9 cellular contexts compared by ENCODE assay signal in the genomic region with DNA sequence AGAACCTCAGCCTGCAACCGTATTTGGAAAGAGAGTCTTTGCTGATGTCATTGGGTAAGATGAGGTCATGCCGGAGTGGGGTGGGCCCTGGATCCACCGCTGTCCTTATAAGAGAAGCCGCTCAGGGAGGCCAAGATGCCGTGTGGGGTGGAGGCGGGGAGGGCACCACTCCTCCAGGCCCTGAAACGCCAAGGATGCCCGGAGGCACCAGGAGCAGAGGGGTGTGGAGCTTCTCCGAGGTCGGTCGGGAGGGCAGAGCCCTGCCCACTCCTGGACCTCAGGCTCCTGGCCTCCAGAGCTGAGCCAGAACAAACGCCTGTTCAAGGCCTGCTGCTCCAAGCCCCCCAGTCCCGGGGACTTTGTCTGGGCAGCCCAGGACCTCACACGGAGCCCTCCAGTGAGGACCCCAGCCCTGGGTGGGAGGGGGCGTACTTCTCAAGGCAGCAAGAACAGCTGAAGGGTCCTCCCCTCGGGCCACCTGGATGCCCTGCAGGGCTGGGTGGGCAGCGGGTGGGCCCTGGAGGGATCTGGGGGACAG. TPM values are rescaled to one million over a fixed set of nuclear protein-coding genes. Genes with fewer than 3 reads are reported as not detected.
DNase-seq lines count a peak whose midpoint lies in the region; ATAC-seq and TF ChIP-seq lines count a peak whose summit lies in the region.
"Had no signal": no experiment of that assay in that cellular context is flagged by ENCODE, and none has a peak within 500 bp of the region (broad histone marks: within the 10 kb centered on the region; RNA-seq: fewer than 3 reads in every experiment).

No MANE protein-coding gene starts in this region.

- H3K4me2 ChIP-seq in MM.1S (ENCODE audit: low read depth, low read length), result no peak overlapping the region
- H3K4me2 ChIP-seq: KMS-11 had no signal

- no peaks in the 10 kb centered on the region for H3K36me3 ChIP-seq in MM.1S (replicated peaks; ENCODE audit: insufficient read depth, low read length)

- H3K9me3 ChIP-seq in right cardiac atrium (ENCODE audit: control insufficient read depth, low read length) (no peaks in the 10 kb centered on the region), MM.1S (replicated peaks; ENCODE audit: insufficient read depth, low read length) (no peaks in the 10 kb centered on the region)

- no peak overlapping the region for H3K9ac ChIP-seq in MM.1S (ENCODE audit: low read length)
- H3K9ac ChIP-seq: KMS-11 had no signal

- ATAC-seq in right cardiac atrium (peak; percentile 82 to 84), sciatic nerve (peak; percentile 89), GM21737 (IDR thresholded peaks at IDR 0.05; ENCODE audit: unreplicated experiment) (no peak)

- WGBS in right cardiac atrium, result 24% methylated on average over 17 of the region's 17 CpGs

- H4K20me1 ChIP-seq in MM.1S (ENCODE audit: insufficient read depth, low read length), result no peaks in the 10 kb centered on the region; the same call in 1 of the 2 replicates

- TF ChIP-seq CTCF in MM.1S (IDR thresholded peaks at IDR 0.05; ENCODE audit: low read length), result no peak

- peak overlapping the region; percentile 94 for H3K27ac ChIP-seq in right cardiac atrium (ENCODE audit: low read length)
- no peak overlapping the region for H3K27ac ChIP-seq in MM.1S (ENCODE audit: low read length)
- H3K27ac ChIP-seq: KMS-11 had no signal

- intact Hi-C loops in right cardiac atrium (cut with DNase I) (no loop called here), sciatic nerve (cut with DNase I) (no loop called here)

- H3K27me3 ChIP-seq in right cardiac atrium (ENCODE audit: control insufficient read depth, insufficient read depth) (no peaks in the 10 kb centered on the region), MM.1S (replicated peaks; ENCODE audit: insufficient read depth, low read length) (no peaks in the 10 kb centered on the region)

- no peak overlapping the region for H3K4me3 ChIP-seq in right cardiac atrium (ENCODE audit: low read length)
- no peak overlapping the region for H3K4me3 ChIP-seq in MM.1S (ENCODE audit: low read length)

- no peak overlapping the region for H2AFZ ChIP-seq in MM.1S (ENCODE audit: low read length)

- peaks cover 17% of the 10 kb centered on the region for H3K79me2 ChIP-seq in MM.1S (ENCODE audit: low read length)

- DNase-seq in Daoy (ENCODE audit: low read depth) (peak; percentile 28), astrocyte of the hippocampus (ENCODE audit: low read depth, low spot score) (peak; percentile 88), right cardiac atrium (peak; percentile 91 to 94 (median 92)), sciatic nerve (ENCODE audit: low spot score) (peak; percentile 88), MM.1S (no peak), SW 1271 (lab: John Stamatoyannopoulos, UW) (no peak)
- DNase-seq in NK-92 treated with Interleukin-12 subunit alpha and Interleukin-12 subunit beta, amount 100 ng/mL, for 24 hours (lab: John Stamatoyannopoulos, UW), result no peak

- H3K9me2 ChIP-seq in MM.1S (replicated peaks; ENCODE audit: insufficient read depth, low read length), result no peaks in the 10 kb centered on the region

- H3K4me1 ChIP-seq in right cardiac atrium (ENCODE audit: control insufficient read depth, insufficient read depth, low read length), result peaks cover 7% of the 10 kb centered on the region
- no peaks in the 10 kb centered on the region for H3K4me1 ChIP-seq in MM.1S (ENCODE audit: low read length)

- H3F3A ChIP-seq in MM.1S (ENCODE audit: insufficient read depth, low read length), result no peaks in the 10 kb centered on the region

RNA-seq across cellular contexts. Expression of gene PIP5K1C, which starts 29.9 kb away (rescaled TPM):
- total RNA-seq in Daoy (2014; rRNA removed; shearing (Covaris generic)), result 5.2 and 8.6 TPM in 2 replicates
- total RNA-seq in right cardiac atrium (10 to 100 TPM; 38.8 to 48.3 (median 40.4) TPM), sciatic nerve (46.9 TPM)
- 31.4 TPM for polyA plus RNA-seq in right cardiac atrium

RNA-seq across cellular contexts. Expression of gene TJP3, which starts 37.9 kb away (rescaled TPM):
- 0.03 TPM in 1 of 2 replicates, not detected in the other for total RNA-seq in Daoy (2014; rRNA removed; shearing (Covaris generic))
- total RNA-seq in right cardiac atrium (not detected), sciatic nerve (2.1 TPM)
- polyA plus RNA-seq in right cardiac atrium, result 0.05 TPM

RNA-seq across cellular contexts. Expression of gene CACTIN, which starts 43.7 kb away (rescaled TPM):
- 29.9 and 52.6 TPM in 2 replicates for total RNA-seq in Daoy (2014; rRNA removed; shearing (Covaris generic))
- total RNA-seq in right cardiac atrium, result 10 to 100 TPM; 13.8 to 17.8 (median 14.4) TPM
- polyA plus RNA-seq in right cardiac atrium, result 13.5 TPM
- 19.6 TPM for total RNA-seq in sciatic nerve

Comparison
In these comparisons a context has a peak if more than half of its experiments do, and no peak if none do; other contexts are left out.
1. DNase-seq: peak in Daoy (single experiment), astrocyte of the hippocampus (single experiment), right cardiac atrium (3 of 3) and sciatic nerve (single experiment); none in MM.1S (single experiment), SW 1271 (0 of 2) and NK-92 treated with Interleukin-12 subunit alpha and Interleukin-12 subunit beta, amount 100 ng/mL, for 24 hours (single experiment).